10 cellular contexts compared by ENCODE assay signal in genomic region chr6:99416892-99417767, GRCh38. TPM values are rescaled to one million over a fixed set of nuclear protein-coding genes. Genes with fewer than 3 reads are reported as not detected.
DNase-seq lines count a peak whose midpoint lies in the region; ATAC-seq lines count a peak whose summit lies in the region.
"Had no signal": no experiment of that assay in that cellular context is flagged by ENCODE, and none has a peak within 500 bp of the region (broad histone marks: within the 10 kb centered on the region; RNA-seq: fewer than 3 reads in every experiment).

No MANE protein-coding gene starts in this region.

- H3K36me3 Mint-ChIP-seq in immature natural killer cell = peaks cover under 1 to 6% (median 3%) of the 10 kb centered on the region in 3 donors

- ATAC-seq in GM18868 (IDR thresholded peaks at IDR 0.05; ENCODE audit: unreplicated experiment) = peak; percentile 90
- peak; percentile 76 for ATAC-seq in GM21526 (IDR thresholded peaks at IDR 0.05; ENCODE audit: low FRiP score, unreplicated experiment)
- peak; percentile 91 for ATAC-seq in HG03175 (IDR thresholded peaks at IDR 0.05; ENCODE audit: unreplicated experiment)
- ATAC-seq: left cardiac atrium, Right ventricle myocardium inferior had no signal

- H3K4me3 Mint-ChIP-seq in immature natural killer cell = peak overlapping the region in 4 of 5 donors; percentile 30 to 57 (median 38)

- H3K4me1 Mint-ChIP-seq in immature natural killer cell = peaks cover 70 to 87% of the 10 kb centered on the region in 2 donors

- no peak for DNase-seq in immature natural killer cell
- DNase-seq in SW480 (ENCODE audit: low spot score) = no peak
- no peak for DNase-seq in iPS-NIHi7 (ENCODE audit: extremely low spot score)
- DNase-seq in SK-N-DZ (ENCODE audit: low spot score) = no peak
- DNase-seq: left cardiac atrium, MM.1S had no signal

- H3K9me3 Mint-ChIP-seq in immature natural killer cell = no peaks in the 10 kb centered on the region

- no peaks in the 10 kb centered on the region for H3K27me3 Mint-ChIP-seq in immature natural killer cell (ENCODE audit: low read depth in 3 of 3)

- H3K27ac Mint-ChIP-seq in immature natural killer cell = peak overlapping the region in 4 of 6 donors; percentile 11 to 61 (median 28)

RNA-seq across cellular contexts. Expression of gene PNISR, which starts 8.0 kb away (rescaled TPM):
- 10 to 100 TPM; 48.7 to 68.3 (median 65.5) TPM for polyA plus RNA-seq in immature natural killer cell
- 61.2 and 76.0 TPM in 2 replicates for polyA plus RNA-seq in SK-N-DZ (2014; cell fraction: cytosol; rRNA removed)
- polyA plus RNA-seq in SK-N-DZ (2014; cell fraction: nucleus; rRNA removed) = 427 and 590 TPM in 2 replicates

RNA-seq across cellular contexts. Expression of gene COQ3, which starts 23.1 kb away (rescaled TPM):
- polyA plus RNA-seq in immature natural killer cell = 1 to 10 TPM; 3.2 to 9.9 (median 4.6) TPM
- 18.8 and 23.1 TPM in 2 replicates for polyA plus RNA-seq in SK-N-DZ (2014; cell fraction: cytosol; rRNA removed)
- 9.9 and 19.2 TPM in 2 replicates for polyA plus RNA-seq in SK-N-DZ (2014; cell fraction: nucleus; rRNA removed)
